Comparison of ENCODE assay signal across 2 cellular contexts in genomic region chr3:183332487-183332886, GRCh38.
A peak's percentile ranks its signal among the peaks of the same experiment; 100 is the strongest.
TF ChIP-seq lines count a peak whose summit lies in the region.

No MANE protein-coding gene starts in this region.

TF ChIP-seq in HepG2, 621 proteins besides CTCF, POLR2A, EP300 and RAD21 (continued from another document):
- TF ChIP-seq MAFK (conservative IDR thresholded peaks at IDR 0.05 in 1 of 2, IDR thresholded peaks at IDR 0.05 in 1 of 2; ENCODE audit: low read length in 2 of 2), result peak in 1 of 2 experiments; percentile 41; a peak in 1 of 4 replicates

TF ChIP-seq in K562, 482 proteins besides CTCF, POLR2A, EP300 and RAD21 (continued from another document):
- TF ChIP-seq ARID4B (CRISPR knock-in tag; IDR thresholded peaks at IDR 0.05), result no peak
